In the genomic region with DNA sequence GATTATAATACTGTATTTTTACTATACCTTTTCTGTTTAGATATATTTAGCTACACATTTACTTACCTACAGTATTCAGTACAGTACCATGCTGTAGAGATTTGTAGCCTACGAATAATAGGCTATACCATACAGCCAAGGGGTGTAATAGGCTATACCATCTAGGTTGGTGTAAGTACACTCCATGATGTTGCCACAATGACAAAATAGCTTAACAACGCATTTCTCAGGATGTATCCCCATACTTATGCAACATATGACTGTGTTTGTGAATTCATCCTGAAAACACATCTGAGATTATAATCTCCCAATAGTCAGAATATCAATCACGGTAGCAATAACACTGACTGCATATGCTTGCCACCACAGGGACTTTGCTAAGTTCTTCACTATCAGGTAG, we compare ENCODE assay signal across 1 cellular context.
TF ChIP-seq lines count a peak whose summit lies in the region.

No MANE protein-coding gene starts in this region.

TF ChIP-seq in K562, 482 proteins besides CTCF, POLR2A, EP300 and RAD21 (continued from another document):
- TF ChIP-seq, protein P1, sequence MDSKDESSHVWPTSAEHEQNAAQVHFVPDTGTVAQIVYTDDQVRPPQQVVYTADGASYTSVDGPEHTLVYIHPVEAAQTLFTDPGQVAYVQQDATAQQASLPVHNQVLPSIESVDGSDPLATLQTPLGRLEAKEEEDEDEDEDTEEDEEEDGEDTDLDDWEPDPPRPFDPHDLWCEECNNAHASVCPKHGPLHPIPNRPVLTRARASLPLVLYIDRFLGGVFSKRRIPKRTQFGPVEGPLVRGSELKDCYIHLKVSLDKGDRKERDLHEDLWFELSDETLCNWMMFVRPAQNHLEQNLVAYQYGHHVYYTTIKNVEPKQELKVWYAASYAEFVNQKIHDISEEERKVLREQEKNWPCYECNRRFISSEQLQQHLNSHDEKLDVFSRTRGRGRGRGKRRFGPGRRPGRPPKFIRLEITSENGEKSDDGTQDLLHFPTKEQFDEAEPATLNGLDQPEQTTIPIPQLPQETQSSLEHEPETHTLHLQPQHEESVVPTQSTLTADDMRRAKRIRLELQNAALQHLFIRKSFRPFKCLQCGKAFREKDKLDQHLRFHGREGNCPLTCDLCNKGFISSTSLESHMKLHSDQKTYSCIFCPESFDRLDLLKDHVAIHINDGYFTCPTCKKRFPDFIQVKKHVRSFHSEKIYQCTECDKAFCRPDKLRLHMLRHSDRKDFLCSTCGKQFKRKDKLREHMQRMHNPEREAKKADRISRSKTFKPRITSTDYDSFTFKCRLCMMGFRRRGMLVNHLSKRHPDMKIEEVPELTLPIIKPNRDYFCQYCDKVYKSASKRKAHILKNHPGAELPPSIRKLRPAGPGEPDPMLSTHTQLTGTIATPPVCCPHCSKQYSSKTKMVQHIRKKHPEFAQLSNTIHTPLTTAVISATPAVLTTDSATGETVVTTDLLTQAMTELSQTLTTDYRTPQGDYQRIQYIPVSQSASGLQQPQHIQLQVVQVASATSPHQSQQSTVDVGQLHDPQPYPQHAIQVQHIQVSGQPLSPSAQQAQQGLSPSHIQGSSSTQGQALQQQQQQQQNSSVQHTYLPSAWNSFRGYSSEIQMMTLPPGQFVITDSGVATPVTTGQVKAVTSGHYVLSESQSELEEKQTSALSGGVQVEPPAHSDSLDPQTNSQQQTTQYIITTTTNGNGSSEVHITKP (IDR thresholded peaks at IDR 0.05; ENCODE audit: partially characterized antibody), result peak; percentile 88
TF ChIP-seq in K562: peak in this region for 1.
